Comparison of ENCODE assay signal across 8 cellular contexts in genomic region chrX:9464435-9465371, GRCh38. TPM values are rescaled to one million over a fixed set of nuclear protein-coding genes. Genes with fewer than 3 reads are reported as not detected.
DNase-seq lines count a peak whose midpoint lies in the region; ATAC-seq and TF ChIP-seq lines count a peak whose summit lies in the region.

TSS of gene TBL1X (plus strand) at chrX:9465058. CDS start at chrX:9653587, 188,529 bp downstream.

- no peaks in the 10 kb centered on the region for H3K9me3 ChIP-seq in DND-41 (ENCODE audit: insufficient read depth, low read length, severe bottlenecking)
- H3K9me3 ChIP-seq in GM23248 (ENCODE audit: low read depth), result no peaks in the 10 kb centered on the region
- no peaks in the 10 kb centered on the region for H3K9me3 ChIP-seq in lower lobe of right lung

- no peaks in the 10 kb centered on the region for H3K27me3 ChIP-seq in DND-41 (ENCODE audit: insufficient read depth, low read length, poor library complexity)
- no peaks in the 10 kb centered on the region for H3K27me3 ChIP-seq in GM23248 (replicated peaks; ENCODE audit: insufficient read depth)
- H3K27me3 ChIP-seq in lower lobe of right lung (ENCODE audit: low read depth), result no peaks in the 10 kb centered on the region

- H3K79me2 ChIP-seq in DND-41 (ENCODE audit: insufficient read depth, low read length), result peaks cover 10% of the 10 kb centered on the region; the same call in 1 of the 2 replicates
- peaks cover 35% of the 10 kb centered on the region for H3K79me2 ChIP-seq in GM23248 (ENCODE audit: insufficient read depth)

- H3K27ac ChIP-seq in DND-41 (ENCODE audit: low read length) (peak within 1 kb of the TSS; percentile 57; the same call in 1 of the 2 replicates), GM23248 (peak within 1 kb of the TSS; percentile 84), lower lobe of right lung (peak within 1 kb of the TSS; percentile 74)

- H3K36me3 ChIP-seq in DND-41 (ENCODE audit: insufficient read depth, low read length) (no peaks in the 10 kb centered on the region), GM23248 (ENCODE audit: low read depth) (no peaks in the 10 kb centered on the region), lower lobe of right lung (no peaks in the 10 kb centered on the region)

- TF ChIP-seq CTCF in DND-41 (IDR thresholded peaks at IDR 0.05; ENCODE audit: borderline replicate concordance, extremely low read depth, low read length, poor library complexity, severe bottlenecking), result no peak
- TF ChIP-seq CTCF in lower lobe of right lung (IDR thresholded peaks at IDR 0.05), result no peak

- H3K4me2 ChIP-seq in DND-41 (ENCODE audit: insufficient read depth, low read length), result peak within 1 kb of the TSS; percentile 69
- no peak within 1 kb of the TSS for H3K4me2 ChIP-seq in GM23248 (ENCODE audit: unreplicated experiment)

- intact Hi-C loops in lower lobe of right lung (cut with DNase I), result no loop called here

- H2AFZ ChIP-seq in DND-41 (ENCODE audit: low read depth, low read length) (peak within 1 kb of the TSS; percentile 70), GM23248 (peak within 1 kb of the TSS; percentile 60)

- peaks cover 12% of the 10 kb centered on the region for H3F3A ChIP-seq in GM23248 (ENCODE audit: insufficient read depth)

- ATAC-seq in DND-41 (ENCODE audit: insufficient read depth, low read depth) (peak; percentile 37), lower lobe of right lung (peak; percentile 31 to 58), GM18517 (IDR thresholded peaks at IDR 0.05; ENCODE audit: unreplicated experiment) (no peak)

- H4K20me1 ChIP-seq in DND-41 (ENCODE audit: insufficient read depth, low read length) (peaks cover 21% of the 10 kb centered on the region; the same call in 1 of the 2 replicates), GM23248 (ENCODE audit: insufficient read depth) (no peaks in the 10 kb centered on the region)

- WGBS in GM23248 (ENCODE audit: low coverage in 1 of 2, low lambda C conversion rate in 2 of 2, missing lambda C conversion rate in 2 of 2), 2 experiments, result 15 to 59% methylated on average over 5 to 24 of the region's 99 CpGs

- in situ Hi-C loops in GM23248 (cut with MboI), result loop anchor here (25.0 kb wide), 1 partner anchor 502 kb away; no protein-coding TSS in a partner anchor

- H3K4me1 ChIP-seq in DND-41 (ENCODE audit: insufficient read depth, low read length) (peaks cover 46% of the 10 kb centered on the region), GM23248 (ENCODE audit: insufficient read depth) (no peaks in the 10 kb centered on the region), lower lobe of right lung (peaks cover 25% of the 10 kb centered on the region)

- H3K9ac ChIP-seq in DND-41 (ENCODE audit: low read depth, low read length) (peak within 1 kb of the TSS; percentile 68), GM23248 (peak within 1 kb of the TSS; percentile 79)

- H3K9me2 ChIP-seq in GM23248 (ENCODE audit: insufficient read depth), result no peaks in the 10 kb centered on the region

- H3K4me3 ChIP-seq in DND-41 (ENCODE audit: low read depth in 1 of 2, low read length in 2 of 2) (peak within 1 kb of the TSS; percentile 47 to 61; a peak in 3 of 4 replicates), GM23248 (peak within 1 kb of the TSS; percentile 79), lower lobe of right lung (peak within 1 kb of the TSS; percentile 66)

- DNase-seq in DND-41, result peak; percentile 63
- DNase-seq in GM23248, result peak; percentile 63
- DNase-seq in NCI-H2081 (lab: John Stamatoyannopoulos, UW), result peak; percentile 76 to 77
- DNase-seq in activated CD4-positive, alpha-beta T cell treated with anti-CD3 and anti-CD28 coated beads, Interleukin-2, amount 50 U/mL, for 24 hours (ENCODE audit: low read depth in 1 of 2, low spot score in 1 of 2), result peak; percentile 9 to 18
- peak; percentile 69 for DNase-seq in ecto neural progenitor cell (ENCODE audit: low spot score)
- DNase-seq in lower lobe of right lung, result peak; percentile 58
- DNase-seq in stimulated activated CD8-positive, alpha-beta memory T cell treated with anti-CD3 and anti-CD28 coated beads, Interleukin-4, amount 100 ng/mL, for 24 hours (ENCODE audit: low read depth), result peak; percentile 39

RNA-seq across cellular contexts. Expression of gene TBL1X, which starts in this region (rescaled TPM):
- 26.4 and 26.8 TPM in 2 replicates for total RNA-seq in GM23248 (2014; rRNA removed; shearing (Covaris generic))
- polyA plus RNA-seq in GM23248 (2016; fragmentation: Nextera tagmentation; extraction: Ambion mirVana), result 8.2 and 9.5 TPM in 2 replicates
- total RNA-seq in lower lobe of right lung, result 21.4 TPM

Comparison
In these comparisons a context has a peak if more than half of its experiments do, and no peak if none do; other contexts are left out.
1. DNase-seq: peak in every context shown above with its lines; median percentile 76 in NCI-H2081; 69 in ecto neural progenitor cell; 63 in DND-41; 63 in GM23248; 58 in lower lobe of right lung; 39 in stimulated activated CD8-positive, alpha-beta memory T cell treated with anti-CD3 and anti-CD28 coated beads, Interleukin-4, amount 100 ng/mL, for 24 hours; 14 in activated CD4-positive, alpha-beta T cell treated with anti-CD3 and anti-CD28 coated beads, Interleukin-2, amount 50 U/mL, for 24 hours.